Comparison of ENCODE assay signal across 17 cellular contexts in genomic region chr7:48718731-48719387, GRCh38.
DNase-seq lines count a peak whose midpoint lies in the region; ATAC-seq and TF ChIP-seq lines count a peak whose summit lies in the region.
"Had no signal": no experiment of that assay in that cellular context is flagged by ENCODE, and none has a peak within 500 bp of the region (broad histone marks: within the 10 kb centered on the region; RNA-seq: fewer than 3 reads in every experiment).

No MANE protein-coding gene starts in this region.

- H3K9ac ChIP-seq in PC-3 (ENCODE audit: low read length), result no peak overlapping the region

- H3K27ac ChIP-seq in PC-3 (ENCODE audit: low read length), result peak overlapping the region; percentile 66
- H3K27ac ChIP-seq: heart left ventricle, HL-60, stomach had no signal

- BruUV-seq in PC-3 (replicated peaks; lab: Mats Ljungman, UMichigan), result no TSS peak

- no peaks in the 10 kb centered on the region for H3K36me3 ChIP-seq in PC-3 (ENCODE audit: low read depth, low read length)
- H3K36me3 ChIP-seq: heart left ventricle, stomach had no signal

- H3K79me2 ChIP-seq in PC-3 (ENCODE audit: low read length), result no peaks in the 10 kb centered on the region

- H4K20me1 ChIP-seq in PC-3 (ENCODE audit: low read length), result no peaks in the 10 kb centered on the region

- no peaks in the 10 kb centered on the region for H3K9me2 ChIP-seq in PC-3 (replicated peaks; ENCODE audit: low read length)

- peak; percentile 78 for DNase-seq in DMS153 (lab: John Stamatoyannopoulos, UW)
- DNase-seq in LHCN-M2 (ENCODE audit: low read depth), result peak; percentile 19
- peak; percentile 65 for DNase-seq in PC-3
- peak; percentile 0 for DNase-seq in fibroblast of mammary gland (ENCODE audit: low read depth)
- no peak for DNase-seq in dedifferentiated amniotic fluid mesenchymal stem cell (ENCODE audit: extremely low spot score)
- no peak for DNase-seq in KBM-7
- DNase-seq in amygdala (lab: John Stamatoyannopoulos, UW), result no peak
- DNase-seq: activated CD4-positive, CD25-positive, alpha-beta regulatory T cell; activated CD8-positive, alpha-beta T cell treated with anti-CD3 and anti-CD28 coated beads for 36 hours; activated T-cell treated with anti-CD3 and anti-CD28 coated beads, Interleukin-2, amount 50 U/mL, for 24 hours; H9; heart left ventricle; naive thymus-derived CD8-positive, alpha-beta T cell; NCI-H226; stomach; T-helper 17 cell had no signal

- TF ChIP-seq CTCF in PC-3 (conservative IDR thresholded peaks at IDR 0.05; ENCODE audit: low read depth, low read length), result no peak
- no peak for TF ChIP-seq CTCF in fibroblast of mammary gland (conservative IDR thresholded peaks at IDR 0.05; ENCODE audit: control insufficient read depth, insufficient read depth, low read depth, low read length)

- H3K4me3 ChIP-seq in PC-3 (ENCODE audit: low read length) (no peak overlapping the region), fibroblast of mammary gland (ENCODE audit: control insufficient read depth, low read depth, low read length) (no peak overlapping the region)
- H3K4me3 ChIP-seq: heart left ventricle, stomach had no signal

- no peaks in the 10 kb centered on the region for H3K9me3 ChIP-seq in PC-3 (ENCODE audit: low read length)
- H3K9me3 ChIP-seq: heart left ventricle had no signal

- intact Hi-C loops in PC-3 (cut with micrococcal nuclease), result loop anchor here (5.0 kb wide), 1 partner anchor 292 kb away; no protein-coding TSS in a partner anchor

- in situ Hi-C loops in KBM-7 (cut with MboI; ENCODE audit: low pct_unique_long_range_greater_than_20kb, low sequenced_read_pairs), result no loop called here

- POLR2A ChIA-PET in PC-3 (lab: Charles Lee; ENCODE audit: unreplicated experiment), result no interaction called here

- CTCF ChIA-PET in PC-3 (lab: Charles Lee), result interaction anchor here (0.6 kb wide), 1 partner anchor 157 kb away, joined by 6 read pairs; no protein-coding TSS in a partner anchor

- peak overlapping the region; percentile 84; the same call in 1 of the 2 replicates for H2AFZ ChIP-seq in PC-3 (ENCODE audit: low read length)

- H3F3A ChIP-seq in PC-3 (ENCODE audit: low read length, unreplicated experiment), result no peaks in the 10 kb centered on the region

- peak; percentile 86 for ATAC-seq in PC-3
- ATAC-seq: activated CD8-positive, alpha-beta T cell treated with anti-CD3 and anti-CD28 coated beads for 36 hours; heart left ventricle; naive thymus-derived CD8-positive, alpha-beta T cell; T-helper 17 cell had no signal

- peak overlapping the region; percentile 67 for H3K4me2 ChIP-seq in PC-3 (ENCODE audit: low read length)

- no peaks in the 10 kb centered on the region for H3K27me3 ChIP-seq in PC-3 (ENCODE audit: low read length)
- H3K27me3 ChIP-seq: heart left ventricle, stomach had no signal

- H3K4me1 ChIP-seq in PC-3 (ENCODE audit: insufficient read depth, low read length), result peaks cover 6% of the 10 kb centered on the region; the same call in 1 of the 2 replicates
- H3K4me1 ChIP-seq: heart left ventricle, stomach had no signal

Comparison
In these comparisons a context has a peak if more than half of its experiments do, and no peak if none do; other contexts are left out.
1. DNase-seq: peak in DMS153 (single experiment), LHCN-M2 (single experiment), PC-3 (single experiment) and fibroblast of mammary gland (single experiment); none in dedifferentiated amniotic fluid mesenchymal stem cell (single experiment), KBM-7 (single experiment) and amygdala (0 of 56).